In the genomic region with DNA sequence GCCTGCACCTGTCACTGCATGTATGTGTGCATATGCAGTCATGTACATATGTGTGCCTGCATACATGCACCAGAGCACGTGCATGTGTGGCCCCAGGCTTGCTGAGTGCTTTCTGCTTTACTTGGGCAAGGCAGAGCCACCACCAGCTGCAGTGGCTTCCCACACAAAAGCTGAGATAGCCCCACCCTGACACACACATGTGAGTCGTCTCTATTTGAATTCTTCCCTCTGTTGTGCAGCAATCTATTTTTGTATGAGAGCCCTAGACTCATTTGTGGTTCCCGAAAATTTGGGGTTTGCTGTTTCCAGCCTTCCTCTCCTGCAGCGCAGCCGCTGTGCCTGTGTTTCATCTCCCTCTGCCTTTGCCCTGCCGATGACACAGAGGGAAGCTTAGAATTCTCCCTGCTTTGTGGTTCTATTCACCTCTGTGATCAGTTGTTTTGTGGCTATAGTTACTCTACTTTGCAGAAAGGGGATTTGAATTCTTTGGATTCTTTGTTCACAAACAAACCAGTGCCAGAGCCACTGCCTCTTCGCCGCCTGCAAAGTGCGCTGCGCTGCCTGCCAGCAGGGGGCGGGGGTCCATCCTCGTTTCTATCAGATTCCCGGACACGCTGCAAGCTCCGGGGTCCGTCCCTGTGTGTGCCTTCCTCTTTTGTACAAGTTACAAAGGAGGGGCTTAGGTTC, we compare ENCODE assay signal across 1 cellular context.
A peak's percentile ranks its signal among the peaks of the same experiment; 100 is the strongest.
TF ChIP-seq lines count a peak whose summit lies in the region.

No MANE protein-coding gene starts in this region.

TF ChIP-seq in GM12878, 131 proteins besides CTCF, POLR2A, EP300 and RAD21 (continued from another document):
- TF ChIP-seq SMC3 (IDR thresholded peaks at IDR 0.05; ENCODE audit: borderline replicate concordance, low read length) (peak; percentile 32; the same call in 1 of the 2 replicates), SMARCA5 (IDR thresholded peaks at IDR 0.05) (no peak), EED (IDR thresholded peaks at IDR 0.05; ENCODE audit: low read depth) (no peak)
TF ChIP-seq in GM12878: peak in this region for 1.
